Comparison of ENCODE assay signal across 20 cellular contexts in the genomic region with DNA sequence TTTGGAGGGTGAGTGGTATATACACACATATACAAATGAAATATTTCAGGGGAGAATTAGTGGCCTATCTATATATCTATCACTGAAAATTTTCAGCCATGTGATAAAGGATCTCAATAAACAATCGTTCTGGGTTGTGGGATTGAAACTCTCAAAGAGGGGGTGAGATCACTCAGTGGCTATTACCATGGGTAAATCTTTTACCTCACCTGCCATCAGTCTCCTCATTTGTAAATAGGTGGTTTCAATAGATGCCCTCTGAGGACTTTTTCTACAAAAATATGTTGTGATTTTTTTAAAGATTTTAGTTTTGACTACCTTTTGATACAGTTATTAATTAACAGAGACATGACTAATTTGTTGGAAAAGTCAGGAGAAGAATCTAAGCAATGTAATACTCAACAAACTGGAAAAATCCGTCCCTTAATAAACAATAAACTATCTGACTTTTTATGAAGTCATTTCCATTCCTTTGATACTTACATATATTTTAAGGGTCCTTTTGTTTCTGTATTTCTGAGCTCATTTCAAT.
DNase-seq lines count a peak whose midpoint lies in the region; ATAC-seq, FAIRE-seq and TF ChIP-seq lines count a peak whose summit lies in the region.
"Had no signal": no experiment of that assay in that cellular context is flagged by ENCODE, and none has a peak within 500 bp of the region (broad histone marks: within the 10 kb centered on the region; RNA-seq: fewer than 3 reads in every experiment).

No MANE protein-coding gene starts in this region.

- TF ChIP-seq CTCF in nephron (IDR thresholded peaks at IDR 0.05; ENCODE audit: unreplicated experiment in 3 of 3): no peak

- no peak overlapping the region for H3K4me3 Mint-ChIP-seq in nephron
- no peak overlapping the region for H3K4me3 Mint-ChIP-seq in stimulated activated memory B cell treated with anti-CD40 and anti-IgM and Interleukin-4, amounts not matched to agents 10 μg/mL and 1 μg/mL and 100 μg/mL, for 72 hours
- no peak overlapping the region for H3K4me3 Mint-ChIP-seq in activated naive CD8-positive, alpha-beta T cell treated with anti-CD3 and anti-CD28 coated beads, Interleukin-2, amount 50 U/mL, for 24 hours
- no peak overlapping the region for H3K4me3 Mint-ChIP-seq in stimulated activated naive CD8-positive, alpha-beta T cell treated with anti-CD3 and anti-CD28 coated beads, Interleukin-15, amount 100 ng/mL, for 72 hours
- H3K4me3 Mint-ChIP-seq: CD4-positive, alpha-beta memory T cell had no signal

- no peaks in the 10 kb centered on the region for H3K36me3 Mint-ChIP-seq in nephron (ENCODE audit: low read depth)
- H3K36me3 Mint-ChIP-seq in stimulated activated memory B cell treated with anti-CD40 and anti-IgM and Interleukin-4, amounts not matched to agents 10 μg/mL and 1 μg/mL and 100 μg/mL, for 72 hours: no peaks in the 10 kb centered on the region
- H3K36me3 Mint-ChIP-seq in activated naive CD8-positive, alpha-beta T cell treated with anti-CD3 and anti-CD28 coated beads, Interleukin-2, amount 50 U/mL, for 24 hours (ENCODE audit: low read depth): no peaks in the 10 kb centered on the region
- H3K36me3 Mint-ChIP-seq: CD4-positive, alpha-beta memory T cell had no signal

- ATAC-seq in stimulated activated memory B cell treated with anti-CD40 and anti-IgM and Interleukin-4, amounts not matched to agents 10 μg/mL and 1 μg/mL and 100 μg/mL, for 72 hours: no peak
- no peak for ATAC-seq in activated naive CD8-positive, alpha-beta T cell treated with anti-CD3 and anti-CD28 coated beads, Interleukin-2, amount 50 U/mL, for 24 hours
- no peak for ATAC-seq in stimulated activated naive CD8-positive, alpha-beta T cell treated with anti-CD3 and anti-CD28 coated beads, Interleukin-15, amount 100 ng/mL, for 72 hours
- ATAC-seq: GM12878 had no signal

- DNase-seq in NCI-H69 (lab: John Stamatoyannopoulos, UW): peak; percentile 9
- DNase-seq in activated naive CD8-positive, alpha-beta T cell treated with anti-CD3 and anti-CD28 coated beads, Interleukin-2, amount 50 U/mL, for 24 hours: no peak
- no peak for DNase-seq in stimulated activated naive CD8-positive, alpha-beta T cell treated with anti-CD3 and anti-CD28 coated beads, Interleukin-15, amount 100 ng/mL, for 72 hours
- DNase-seq in mesenteric fat pad (ENCODE audit: low spot score): no peak
- DNase-seq: C1 segment of cervical spinal cord; CD4-positive, alpha-beta memory T cell; COR-L47; DMS 273 treated with DMSO at 0.1 percent for 48 hours; DMS79; EL; GDM1; GM23248; H7; HCEC 1CT had no signal

- peaks cover 12% of the 10 kb centered on the region for H3K4me1 Mint-ChIP-seq in nephron
- H3K4me1 Mint-ChIP-seq in stimulated activated memory B cell treated with anti-CD40 and anti-IgM and Interleukin-4, amounts not matched to agents 10 μg/mL and 1 μg/mL and 100 μg/mL, for 72 hours: no peaks in the 10 kb centered on the region
- no peaks in the 10 kb centered on the region for H3K4me1 Mint-ChIP-seq in activated naive CD8-positive, alpha-beta T cell treated with anti-CD3 and anti-CD28 coated beads, Interleukin-2, amount 50 U/mL, for 24 hours
- no peaks in the 10 kb centered on the region for H3K4me1 Mint-ChIP-seq in stimulated activated naive CD8-positive, alpha-beta T cell treated with anti-CD3 and anti-CD28 coated beads, Interleukin-15, amount 100 ng/mL, for 72 hours
- H3K4me1 Mint-ChIP-seq: CD4-positive, alpha-beta memory T cell had no signal

- H3K9me3 Mint-ChIP-seq in nephron: peaks cover 6% of the 10 kb centered on the region
- H3K9me3 Mint-ChIP-seq in stimulated activated memory B cell treated with anti-CD40 and anti-IgM and Interleukin-4, amounts not matched to agents 10 μg/mL and 1 μg/mL and 100 μg/mL, for 72 hours: no peaks in the 10 kb centered on the region
- H3K9me3 Mint-ChIP-seq in activated naive CD8-positive, alpha-beta T cell treated with anti-CD3 and anti-CD28 coated beads, Interleukin-2, amount 50 U/mL, for 24 hours: no peaks in the 10 kb centered on the region
- H3K9me3 Mint-ChIP-seq in stimulated activated naive CD8-positive, alpha-beta T cell treated with anti-CD3 and anti-CD28 coated beads, Interleukin-15, amount 100 ng/mL, for 72 hours: peaks cover 5 to 8% of the 10 kb centered on the region in 2 donors
- H3K9me3 Mint-ChIP-seq: CD4-positive, alpha-beta memory T cell had no signal

- no peaks in the 10 kb centered on the region for H3K27me3 Mint-ChIP-seq in nephron (ENCODE audit: low read depth)
- no peaks in the 10 kb centered on the region for H3K27me3 Mint-ChIP-seq in stimulated activated memory B cell treated with anti-CD40 and anti-IgM and Interleukin-4, amounts not matched to agents 10 μg/mL and 1 μg/mL and 100 μg/mL, for 72 hours
- no peaks in the 10 kb centered on the region for H3K27me3 Mint-ChIP-seq in activated naive CD8-positive, alpha-beta T cell treated with anti-CD3 and anti-CD28 coated beads, Interleukin-2, amount 50 U/mL, for 24 hours
- no peaks in the 10 kb centered on the region for H3K27me3 Mint-ChIP-seq in stimulated activated naive CD8-positive, alpha-beta T cell treated with anti-CD3 and anti-CD28 coated beads, Interleukin-15, amount 100 ng/mL, for 72 hours
- H3K27me3 Mint-ChIP-seq: CD4-positive, alpha-beta memory T cell had no signal

- peak; percentile 83 for FAIRE-seq in islet of Langerhans (lab: Jason Lieb, UNC)
- FAIRE-seq: D721Med, GM12878, H1 had no signal

- H3K27ac Mint-ChIP-seq in nephron: peak overlapping the region in 2 of 3 experiments; percentile 44 to 83
- H3K27ac Mint-ChIP-seq in stimulated activated memory B cell treated with anti-CD40 and anti-IgM and Interleukin-4, amounts not matched to agents 10 μg/mL and 1 μg/mL and 100 μg/mL, for 72 hours: no peak overlapping the region
- H3K27ac Mint-ChIP-seq in activated naive CD8-positive, alpha-beta T cell treated with anti-CD3 and anti-CD28 coated beads, Interleukin-2, amount 50 U/mL, for 24 hours: no peak overlapping the region
- no peak overlapping the region for H3K27ac Mint-ChIP-seq in stimulated activated naive CD8-positive, alpha-beta T cell treated with anti-CD3 and anti-CD28 coated beads, Interleukin-15, amount 100 ng/mL, for 72 hours
- H3K27ac Mint-ChIP-seq: CD4-positive, alpha-beta memory T cell had no signal

Comparison
In these comparisons a context has a peak if more than half of its experiments do, and no peak if none do; other contexts are left out.
1. H3K27ac Mint-ChIP-seq: peak in nephron (2 of 3); none in stimulated activated memory B cell treated with anti-CD40 and anti-IgM and Interleukin-4, amounts not matched to agents 10 μg/mL and 1 μg/mL and 100 μg/mL, for 72 hours (single experiment), activated naive CD8-positive, alpha-beta T cell treated with anti-CD3 and anti-CD28 coated beads, Interleukin-2, amount 50 U/mL, for 24 hours (single experiment) and stimulated activated naive CD8-positive, alpha-beta T cell treated with anti-CD3 and anti-CD28 coated beads, Interleukin-15, amount 100 ng/mL, for 72 hours (0 of 2).